ENCODE assay signal across 27 cellular contexts in the genomic region with DNA sequence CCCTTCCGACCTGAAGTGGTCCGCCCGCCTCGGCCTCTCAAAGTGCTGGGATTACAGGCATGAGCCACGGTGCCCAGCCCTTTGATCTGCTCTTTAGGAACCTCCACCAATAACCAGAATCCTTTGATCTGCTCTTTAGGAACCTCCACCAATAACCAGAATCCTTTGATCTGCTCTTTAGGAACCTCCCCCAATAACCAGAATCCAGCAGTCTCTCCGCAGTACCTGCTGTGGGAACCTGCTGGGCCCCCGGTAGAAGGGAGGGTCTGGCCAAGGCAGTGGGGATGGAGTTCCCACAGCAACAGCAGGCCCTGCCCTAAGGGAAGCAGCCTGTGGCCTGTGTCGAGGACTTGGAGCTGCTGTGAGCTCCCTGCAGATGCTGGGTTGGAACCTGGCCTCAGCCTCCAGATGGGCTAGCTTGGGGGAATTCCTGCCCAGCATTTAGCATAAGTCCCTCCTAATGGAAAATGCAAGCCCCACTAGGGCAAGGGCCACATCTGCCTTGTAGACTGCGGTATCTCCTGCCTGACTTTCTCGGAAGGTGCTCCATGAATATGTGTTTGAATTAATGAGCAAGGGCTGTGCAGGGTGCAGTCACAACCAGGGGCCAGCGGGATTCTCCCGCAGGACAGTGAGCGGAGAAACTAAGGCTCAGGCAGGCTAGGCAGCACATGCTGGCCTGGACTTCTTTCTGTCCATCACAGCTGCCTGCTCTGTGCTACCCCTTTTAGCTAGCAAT.
A peak's percentile ranks its signal among the peaks of the same experiment; 100 is the strongest.
DNase-seq lines count a peak whose midpoint lies in the region; ATAC-seq, FAIRE-seq and TF ChIP-seq lines count a peak whose summit lies in the region.
"Had no signal": no experiment of that assay in that cellular context is flagged by ENCODE, and none has a peak within 500 bp of the region (broad histone marks: within the 10 kb centered on the region; RNA-seq: fewer than 3 reads in every experiment).

No MANE protein-coding gene starts in this region.

- no peaks in the 10 kb centered on the region for H3K79me2 ChIP-seq in HepG2 (ENCODE audit: insufficient read depth, low read length)

- no peak overlapping the region for H3K9ac ChIP-seq in HepG2 (ENCODE audit: insufficient read depth, low read depth, low read length)
- H3K9ac ChIP-seq: BLaER1 had no signal

- 26% methylated on average over 11 of the region's 13 CpGs for WGBS in HepG2 (ENCODE audit: low lambda C conversion rate)
- WGBS in right lobe of liver (ENCODE audit: insufficient coverage, low coverage, low lambda C conversion rate, missing lambda C conversion rate) = 21% methylated on average over 6 of the region's 13 CpGs
- WGBS in sigmoid colon, 2 donors = 46 to 48% methylated on average over 13 of the region's 13 CpGs

- H3K4me3 ChIP-seq in HepG2 (replicated peaks in 1 of 3; ENCODE audit: insufficient read depth in 1 of 3, low read depth in 2 of 3, low read length in 3 of 3) (no peak overlapping the region), right lobe of liver (no peak overlapping the region), sigmoid colon (no peak overlapping the region)
- H3K4me3 ChIP-seq: BLaER1, MG63, skin epidermis, tibial artery had no signal

- no peak overlapping the region for H3K27ac ChIP-seq in HepG2 (ENCODE audit: extremely low read length, insufficient read depth, low read length)
- no peak overlapping the region for H3K27ac ChIP-seq in right lobe of liver
- no peak overlapping the region for H3K27ac ChIP-seq in sigmoid colon
- H3K27ac ChIP-seq: BLaER1, skin epidermis, tibial artery had no signal

- ATAC-seq in HepG2 = peak; percentile 46
- ATAC-seq in right lobe of liver = no peak
- ATAC-seq in GM21619 (IDR thresholded peaks at IDR 0.05; ENCODE audit: unreplicated experiment) = no peak
- no peak for ATAC-seq in HG02840 (IDR thresholded peaks at IDR 0.05; ENCODE audit: low FRiP score, unreplicated experiment)
- no peak for ATAC-seq in HG03097 (IDR thresholded peaks at IDR 0.05; ENCODE audit: low FRiP score, unreplicated experiment)
- ATAC-seq: left ventricle myocardium superior had no signal

- TF ChIP-seq RAD21 in HepG2 (CRISPR knock-in tag; IDR thresholded peaks at IDR 0.05) = no peak

- peaks cover 8% of the 10 kb centered on the region; the same call in 1 of the 2 replicates for H4K20me1 ChIP-seq in HepG2 (ENCODE audit: insufficient read depth, low read length)

- TF ChIP-seq CTCF in HepG2 (CRISPR knock-in tag; IDR thresholded peaks at IDR 0.05) (no peak), right lobe of liver (IDR thresholded peaks at IDR 0.05) (no peak), sigmoid colon (IDR thresholded peaks at IDR 0.05) (no peak)

- no peak for FAIRE-seq in HepG2 (lab: Jason Lieb, UNC)
- FAIRE-seq: islet of Langerhans, TTC549 had no signal

- no peak for DNase-seq in HepG2 (ENCODE audit: low spot score)
- DNase-seq in right lobe of liver = no peak
- peak; percentile 95 for DNase-seq in SW480 (ENCODE audit: low spot score)
- DNase-seq in islet precursor cell = peak; percentile 87
- no peak for DNase-seq in sigmoid colon
- DNase-seq: ACHN; activated CD4-positive, alpha-beta memory T cell treated with anti-CD3 and anti-CD28 coated beads for 36 hours; activated CD4-positive, CD25-positive, alpha-beta regulatory T cell treated with anti-CD3 and anti-CD28 coated beads, Interleukin-2, amount 50 U/mL, for 72 hours; activated CD8-positive, alpha-beta memory T cell treated with anti-CD3 and anti-CD28 coated beads, Interleukin-2, amount 50 U/mL, for 4 hours; central memory CD4-positive, alpha-beta T cell; DMS79 treated with DMSO at 0.1 percent for 48 hours; GOT3; left ventricle myocardium superior; MG63; NCI-H1105 treated with DMSO at 0.1 percent for 48 hours; NCI-H2029 treated with DMSO at 0.1 percent for 48 hours; NCI-H226; RPMI8226; stimulated activated CD8-positive, alpha-beta memory T cell treated with anti-CD3 and anti-CD28 coated beads, Interleukin-4, amount 100 ng/mL, for 48 hours; tibial artery had no signal

- H3K36me3 ChIP-seq in HepG2 (replicated peaks in 1 of 2; ENCODE audit: control insufficient read depth in 1 of 2, insufficient read depth in 2 of 2, low read length in 2 of 2) (no peaks in the 10 kb centered on the region), right lobe of liver (no peaks in the 10 kb centered on the region), sigmoid colon (no peaks in the 10 kb centered on the region)
- H3K36me3 ChIP-seq: BLaER1, MG63, tibial artery had no signal

- intact Hi-C loops in HepG2 (cut with micrococcal nuclease; ENCODE audit: unreplicated experiment) (no loop called here), right lobe of liver (cut with DNase I) (no loop called here), sigmoid colon (cut with DNase I) (no loop called here)

- TF ChIP-seq POLR2A in HepG2 (IDR thresholded peaks at IDR 0.05; ENCODE audit: insufficient read depth in 1 of 2, low read depth in 2 of 2, low read length in 2 of 2) (no peak), right lobe of liver (IDR thresholded peaks at IDR 0.05) (no peak), sigmoid colon (IDR thresholded peaks at IDR 0.05) (no peak)

- H3K9me3 ChIP-seq in HepG2 (ENCODE audit: low read length) (no peaks in the 10 kb centered on the region), right lobe of liver (no peaks in the 10 kb centered on the region), sigmoid colon (no peaks in the 10 kb centered on the region)
- H3K9me3 ChIP-seq: BLaER1, MG63, tibial artery had no signal

- peaks cover 16 to 73% of the 10 kb centered on the region in 2 experiments for H3K27me3 ChIP-seq in HepG2 (ENCODE audit: control insufficient read depth in 1 of 2, insufficient read depth in 2 of 2, low read length in 2 of 2)
- peaks cover 0 to 38% of the 10 kb centered on the region in 2 donors for H3K27me3 ChIP-seq in right lobe of liver
- H3K27me3 ChIP-seq in sigmoid colon = peaks cover 36 to 71% (median 55%) of the 10 kb centered on the region in 3 donors
- H3K27me3 ChIP-seq: MG63 had no signal

- no peak for TF ChIP-seq EP300 in HepG2 (IDR thresholded peaks at IDR 0.05; ENCODE audit: low read depth in 2 of 2, low read length in 2 of 2)
- no peak for TF ChIP-seq EP300 in HepG2 (CRISPR knock-in tag; IDR thresholded peaks at IDR 0.05; ENCODE audit: borderline replicate concordance)
- no peak for TF ChIP-seq EP300 in sigmoid colon (IDR thresholded peaks at IDR 0.05)

- POLR2A ChIA-PET in HepG2 (lab: Yijun Ruan, JAX) = no interaction called here

- H2AFZ ChIP-seq in HepG2 (ENCODE audit: low read length) = no peak overlapping the region

- H3K4me2 ChIP-seq in HepG2 (ENCODE audit: low read depth, low read length) = no peak overlapping the region
- H3K4me2 ChIP-seq: BLaER1 had no signal

- in situ Hi-C loops in HepG2 (cut with HindIII; ENCODE audit: extremely low pct_ligation_motif_present, low pct_unique_long_range_greater_than_20kb) = no loop called here

- CTCF ChIA-PET in HepG2 (lab: Yijun Ruan, JAX; ENCODE audit: low intra/inter-chr PET ratio, low total read pairs) = no interaction called here

- H3K4me1 ChIP-seq in HepG2 (ENCODE audit: insufficient read depth, low read length) = peaks cover 15% of the 10 kb centered on the region
- peaks cover 0 to 19% (median 6%) of the 10 kb centered on the region in 4 donors for H3K4me1 ChIP-seq in right lobe of liver
- H3K4me1 ChIP-seq in sigmoid colon = peaks cover 0 to 39% (median 37%) of the 10 kb centered on the region in 4 donors

- BruUV-seq in HepG2 (replicated peaks; lab: Mats Ljungman, UMichigan) = no TSS peak

TF ChIP-seq in HepG2, 621 proteins besides CTCF, POLR2A, EP300 and RAD21:
- TF ChIP-seq BCL6 (CRISPR knock-in tag; IDR thresholded peaks at IDR 0.05) (peak; percentile 97), TCF7 (IDR thresholded peaks at IDR 0.05; ENCODE audit: low read depth) (peak; percentile 56), FOXO1 (CRISPR knock-in tag; IDR thresholded peaks at IDR 0.05) (no peak)

Comparison
In these comparisons a context has a peak if more than half of its experiments do, and no peak if none do; other contexts are left out.
1. DNase-seq: peak in SW480 (single experiment) and islet precursor cell (single experiment); none in HepG2 (single experiment), right lobe of liver (0 of 3) and sigmoid colon (single experiment).